ENCODE assay signal across 1 cellular context in genomic region chr1:26350701-26351590, GRCh38.
TF ChIP-seq lines count a peak whose summit lies in the region.

No MANE protein-coding gene starts in this region.

TF ChIP-seq in endothelial cell of umbilical vein, 7 proteins besides CTCF, POLR2A, EP300 and RAD21:
- TF ChIP-seq FOS (IDR thresholded peaks at IDR 0.05; ENCODE audit: borderline replicate concordance, insufficient read depth, low read length) (peak; percentile 69), MYC (IDR thresholded peaks at IDR 0.05; ENCODE audit: low read depth, low read length) (no peak), POLR2AphosphoS5 (IDR thresholded peaks at IDR 0.05; ENCODE audit: insufficient read depth, low read depth, low read length) (peak; percentile 56)
TF ChIP-seq in endothelial cell of umbilical vein: peak in this region for 2.
